Comparison of ENCODE assay signal across 8 cellular contexts in the genomic region with DNA sequence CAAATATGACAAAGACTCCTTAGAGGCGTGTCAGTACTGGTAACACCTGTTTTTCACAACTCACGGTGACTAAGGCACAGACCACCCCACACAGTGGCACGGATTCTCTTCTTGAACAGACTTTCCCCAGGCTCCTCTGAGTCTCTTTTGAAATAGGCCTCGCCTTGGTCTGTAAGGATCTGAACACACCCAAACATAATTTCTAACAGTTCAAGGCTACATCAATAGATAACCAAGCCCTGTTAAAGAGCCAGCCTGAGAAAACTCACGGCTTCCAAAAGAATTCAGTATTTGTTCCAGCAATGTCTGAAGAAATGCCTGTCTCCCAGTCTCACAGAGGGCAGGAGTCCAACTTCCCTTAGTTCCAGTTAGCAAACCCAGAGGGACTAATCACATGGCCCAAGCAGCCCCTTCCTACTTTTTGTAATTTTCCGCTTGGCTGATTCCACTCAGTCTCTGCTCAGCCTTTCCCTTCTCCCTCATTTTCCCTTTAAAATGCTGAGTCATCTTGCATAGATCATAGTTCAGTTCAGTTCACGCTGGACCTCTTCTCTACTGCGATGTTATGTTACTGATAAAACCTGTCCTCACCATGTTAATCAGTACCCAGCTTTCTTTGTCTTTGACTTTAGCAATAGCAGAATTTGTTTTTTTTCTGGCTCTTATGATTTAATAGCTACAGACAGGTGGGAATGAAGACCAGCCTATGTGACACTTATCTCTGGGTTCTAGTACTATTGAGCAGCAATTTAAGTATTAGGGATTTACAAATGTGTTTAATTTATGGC. TPM values are rescaled to one million over a fixed set of nuclear protein-coding genes. Genes with fewer than 3 reads are reported as not detected.
DNase-seq lines count a peak whose midpoint lies in the region; ATAC-seq and TF ChIP-seq lines count a peak whose summit lies in the region.

No MANE protein-coding gene starts in this region.

- H3K23me2 ChIP-seq in H9 (ENCODE audit: insufficient read length, low read depth, low read length, poor library complexity, severe bottlenecking) = no peaks in the 10 kb centered on the region

- no peak overlapping the region for H3K27ac ChIP-seq in H9 (ENCODE audit: insufficient read length, low read depth, low read length)

- H3K36me3 Mint-ChIP-seq in H9 (ENCODE audit: insufficient read depth in 1 of 3, low read depth in 3 of 3) (peaks cover 11 to 18% (median 16%) of the 10 kb centered on the region in 3 experiments; a peak in 6 of 7 replicates), progenitor cell of endocrine pancreas (ENCODE audit: insufficient read depth) (peaks cover 14% of the 10 kb centered on the region)
- no peaks in the 10 kb centered on the region for H3K36me3 Mint-ChIP-seq in activated naive CD8-positive, alpha-beta T cell treated with anti-CD3 and anti-CD28 coated beads, Interleukin-2, amount 50 U/mL, for 24 hours (ENCODE audit: low read depth)

- no peak overlapping the region for H2BK15ac ChIP-seq in H9 (ENCODE audit: low read depth, low read length)

- peak; percentile 39 for DNase-seq in H9
- peak; percentile 96 for DNase-seq in glomerular visceral epithelial cell (ENCODE audit: extremely low spot score)
- DNase-seq in progenitor cell of endocrine pancreas (ENCODE audit: low spot score, unreplicated experiment) = no peak
- DNase-seq in UCSD-AML1 (lab: John Stamatoyannopoulos, UW; ENCODE audit: unreplicated experiment) = no peak
- no peak for DNase-seq in activated naive CD8-positive, alpha-beta T cell treated with anti-CD3 and anti-CD28 coated beads, Interleukin-2, amount 50 U/mL, for 24 hours

- H3K9me3 ChIP-seq in H9 (ENCODE audit: control insufficient read depth, low read depth, low read length) = no peaks in the 10 kb centered on the region

- peaks cover 36 to 55% of the 10 kb centered on the region in 2 experiments for H3K9me3 Mint-ChIP-seq in H9
- peaks cover 11% of the 10 kb centered on the region for H3K9me3 Mint-ChIP-seq in progenitor cell of endocrine pancreas (ENCODE audit: low read depth)
- H3K9me3 Mint-ChIP-seq in activated naive CD8-positive, alpha-beta T cell treated with anti-CD3 and anti-CD28 coated beads, Interleukin-2, amount 50 U/mL, for 24 hours = no peaks in the 10 kb centered on the region

- H3K27me3 ChIP-seq in H9 (ENCODE audit: insufficient read depth, low read length) = no peaks in the 10 kb centered on the region

- H4K20me1 ChIP-seq in H9 (ENCODE audit: control insufficient read depth, insufficient read depth, insufficient read length) = no peaks in the 10 kb centered on the region

- H3K27me3 Mint-ChIP-seq in H9 (ENCODE audit: low read depth) = no peaks in the 10 kb centered on the region; the same call in 1 of the 2 replicates
- no peaks in the 10 kb centered on the region for H3K27me3 Mint-ChIP-seq in progenitor cell of endocrine pancreas
- no peaks in the 10 kb centered on the region for H3K27me3 Mint-ChIP-seq in activated naive CD8-positive, alpha-beta T cell treated with anti-CD3 and anti-CD28 coated beads, Interleukin-2, amount 50 U/mL, for 24 hours

- H3K4me1 Mint-ChIP-seq in H9 (peaks cover 12 to 14% of the 10 kb centered on the region in 2 experiments), progenitor cell of endocrine pancreas (ENCODE audit: low read depth) (peaks cover 18% of the 10 kb centered on the region)
- no peaks in the 10 kb centered on the region for H3K4me1 Mint-ChIP-seq in activated naive CD8-positive, alpha-beta T cell treated with anti-CD3 and anti-CD28 coated beads, Interleukin-2, amount 50 U/mL, for 24 hours

- H2AFZ ChIP-seq in H9 (ENCODE audit: low read length) = no peak overlapping the region

- no peaks in the 10 kb centered on the region for H3K79me2 ChIP-seq in H9 (ENCODE audit: insufficient read depth, low read length)

- no peak overlapping the region for H3K23ac ChIP-seq in H9 (ENCODE audit: insufficient read length, low read depth, low read length)

- ATAC-seq in SK-N-SH treated with all-trans-retinoic acid at 6 μM for 48 hours = peak; percentile 49; the same call in 2 of the 3 replicates
- no peak for ATAC-seq in GM19463 (IDR thresholded peaks at IDR 0.05; ENCODE audit: unreplicated experiment)
- no peak for ATAC-seq in GM19324 (IDR thresholded peaks at IDR 0.05; ENCODE audit: low FRiP score, unreplicated experiment)
- no peak for ATAC-seq in activated naive CD8-positive, alpha-beta T cell treated with anti-CD3 and anti-CD28 coated beads, Interleukin-2, amount 50 U/mL, for 24 hours

- peak overlapping the region in 1 of 3 experiments; percentile 66; a peak in 3 of 7 replicates for H3K27ac Mint-ChIP-seq in H9
- H3K27ac Mint-ChIP-seq in progenitor cell of endocrine pancreas = peak overlapping the region; percentile 95
- H3K27ac Mint-ChIP-seq in activated naive CD8-positive, alpha-beta T cell treated with anti-CD3 and anti-CD28 coated beads, Interleukin-2, amount 50 U/mL, for 24 hours = no peak overlapping the region

- H3K56ac ChIP-seq in H9 (ENCODE audit: insufficient read length, low read depth, low read length) = no peak overlapping the region

- H4K91ac ChIP-seq in H9 (ENCODE audit: insufficient read length, low read depth, low read length) = no peak overlapping the region

- H3K4ac ChIP-seq in H9 (ENCODE audit: low read depth, low read length) = no peak overlapping the region

- H2BK5ac ChIP-seq in H9 (ENCODE audit: insufficient read length, low read length) = no peak overlapping the region

- H3K4me1 ChIP-seq in H9 (ENCODE audit: insufficient read depth, low read length) = peaks cover 3% of the 10 kb centered on the region; the same call in 1 of the 2 replicates

- no peak overlapping the region for H3K4me3 Mint-ChIP-seq in H9
- no peak overlapping the region for H3K4me3 Mint-ChIP-seq in progenitor cell of endocrine pancreas (ENCODE audit: low read depth)
- no peak overlapping the region for H3K4me3 Mint-ChIP-seq in activated naive CD8-positive, alpha-beta T cell treated with anti-CD3 and anti-CD28 coated beads, Interleukin-2, amount 50 U/mL, for 24 hours

- no peak overlapping the region for H4K8ac ChIP-seq in H9 (replicated peaks; ENCODE audit: insufficient read length, low read depth, low read length)

- H4K5ac ChIP-seq in H9 (ENCODE audit: insufficient read length, low read depth, low read length) = no peak overlapping the region

- no peak overlapping the region for H3K4me2 ChIP-seq in H9 (ENCODE audit: insufficient read depth, insufficient read length, low read length)

- no peak overlapping the region for H2BK120ac ChIP-seq in H9 (ENCODE audit: low read depth, low read length, poor library complexity, severe bottlenecking)

- H2BK20ac ChIP-seq in H9 (ENCODE audit: low read depth, low read length, poor library complexity, severe bottlenecking) = no peak overlapping the region

- H3T11ph ChIP-seq in H9 (ENCODE audit: low read length) = no peak overlapping the region

- no peak overlapping the region for H3K14ac ChIP-seq in H9 (ENCODE audit: insufficient read depth, low read length)

- H3K18ac ChIP-seq in H9 (ENCODE audit: insufficient read length, low read depth, low read length) = no peak overlapping the region

- TF ChIP-seq CTCF in H9 (conservative IDR thresholded peaks at IDR 0.05) (no peak), progenitor cell of endocrine pancreas (IDR thresholded peaks at IDR 0.05; ENCODE audit: unreplicated experiment) (no peak)

- WGBS in H9 (ENCODE audit: extremely low coverage, insufficient read length, low lambda C conversion rate) = no CpG with 5 or more reads among the region's 8 CpGs

- no peak overlapping the region for H2AK5ac ChIP-seq in H9 (ENCODE audit: insufficient read length, low read length)

- H2BK12ac ChIP-seq in H9 (ENCODE audit: insufficient read length, low read depth, low read length) = no peak overlapping the region

- no peaks in the 10 kb centered on the region for H3K79me1 ChIP-seq in H9 (ENCODE audit: insufficient read depth, low read depth, low read length, poor library complexity, severe bottlenecking)

- H3K9ac ChIP-seq in H9 (ENCODE audit: extremely low read depth, insufficient read length, low read length) = no peak overlapping the region

TF ChIP-seq in SK-N-SH treated with all-trans-retinoic acid at 6 μM for 48 hours, 23 proteins besides CTCF, POLR2A, EP300 and RAD21:
- TF ChIP-seq ZNF565 (CRISPR knock-in tag; conservative IDR thresholded peaks at IDR 0.05; ENCODE audit: low read depth) (no peak), OSR1 (CRISPR knock-in tag; IDR thresholded peaks at IDR 0.05) (no peak), CSDC2 (CRISPR knock-in tag; IDR thresholded peaks at IDR 0.05) (no peak), ZC3H10 (CRISPR knock-in tag; IDR thresholded peaks at IDR 0.05) (no peak), ZFP30 (CRISPR knock-in tag; IDR thresholded peaks at IDR 0.05) (no peak), PPARA (CRISPR knock-in tag; IDR thresholded peaks at IDR 0.05; ENCODE audit: borderline replicate concordance) (no peak), ARNTL (CRISPR knock-in tag; IDR thresholded peaks at IDR 0.05; ENCODE audit: borderline replicate concordance, low read depth) (no peak), ZFP3 (CRISPR knock-in tag; IDR thresholded peaks at IDR 0.05) (no peak), TOX (CRISPR knock-in tag; IDR thresholded peaks at IDR 0.05; ENCODE audit: borderline replicate concordance) (no peak)
- TF ChIP-seq, protein P1, sequence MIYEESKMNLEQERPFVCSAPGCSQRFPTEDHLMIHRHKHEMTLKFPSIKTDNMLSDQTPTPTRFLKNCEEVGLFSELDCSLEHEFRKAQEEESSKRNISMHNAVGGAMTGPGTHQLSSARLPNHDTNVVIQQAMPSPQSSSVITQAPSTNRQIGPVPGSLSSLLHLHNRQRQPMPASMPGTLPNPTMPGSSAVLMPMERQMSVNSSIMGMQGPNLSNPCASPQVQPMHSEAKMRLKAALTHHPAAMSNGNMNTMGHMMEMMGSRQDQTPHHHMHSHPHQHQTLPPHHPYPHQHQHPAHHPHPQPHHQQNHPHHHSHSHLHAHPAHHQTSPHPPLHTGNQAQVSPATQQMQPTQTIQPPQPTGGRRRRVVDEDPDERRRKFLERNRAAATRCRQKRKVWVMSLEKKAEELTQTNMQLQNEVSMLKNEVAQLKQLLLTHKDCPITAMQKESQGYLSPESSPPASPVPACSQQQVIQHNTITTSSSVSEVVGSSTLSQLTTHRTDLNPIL (CRISPR knock-in tag; IDR thresholded peaks at IDR 0.05; ENCODE audit: low read depth) = no peak
TF ChIP-seq in SK-N-SH treated with all-trans-retinoic acid at 6 μM for 48 hours: peak in this region for 0.

RNA-seq across cellular contexts. Expression of gene AKR1C3, which starts 22.6 kb away (rescaled TPM):
- total RNA-seq in H9 (2021) = 2.1 and 4.5 TPM in 2 replicates
- 4.6 and 9.3 TPM in 2 replicates for total RNA-seq in progenitor cell of endocrine pancreas

Comparison
In these comparisons a context has a peak if more than half of its experiments do, and no peak if none do; other contexts are left out.
1. DNase-seq: peak in H9 (single experiment) and glomerular visceral epithelial cell (single experiment); none in progenitor cell of endocrine pancreas (single experiment), UCSD-AML1 (single experiment) and activated naive CD8-positive, alpha-beta T cell treated with anti-CD3 and anti-CD28 coated beads, Interleukin-2, amount 50 U/mL, for 24 hours (single experiment).